29 cellular contexts compared by ENCODE assay signal in genomic region chr1:213020016-213020415, GRCh38.
"Had no signal": no experiment of that assay in that cellular context is flagged by ENCODE, and none has a peak within 500 bp of the region (broad histone marks: within the 10 kb centered on the region; RNA-seq: fewer than 3 reads in every experiment).

No MANE protein-coding gene starts in this region.

- ATAC-seq: stimulated activated effector memory CD8-positive, alpha-beta T cell treated with anti-CD3 and anti-CD28 coated beads, Interleukin-12 subunit alpha, Interleukin-12 subunit beta, amount 100 ng/mL, for 72 hours; stimulated activated memory B cell treated with anti-CD40 and anti-IgM and Interleukin-4, amounts not matched to agents 10 μg/mL and 1 μg/mL and 100 μg/mL, for 72 hours; stimulated activated naive B cell treated with anti-CD40 and anti-IgM and Interleukin-4, amounts not matched to agents 10 μg/mL and 1 μg/mL and 100 μg/mL, for 72 hours; stimulated activated naive CD8-positive, alpha-beta T cell treated with anti-CD3 and anti-CD28 coated beads, Interleukin-15, amount 100 ng/mL, for 72 hours; stimulated activated naive CD8-positive, alpha-beta T cell treated with anti-CD3 and anti-CD28 coated beads, Interleukin-15, Interleukin-2, amounts not matched to agents 100 U/mL and 50 U/mL, for 24 hours; upper lobe of right lung had no signal

- H3K27ac Mint-ChIP-seq: stimulated activated effector memory CD8-positive, alpha-beta T cell treated with anti-CD3 and anti-CD28 coated beads, Interleukin-12 subunit alpha, Interleukin-12 subunit beta, amount 100 ng/mL, for 72 hours; stimulated activated memory B cell treated with anti-CD40 and anti-IgM and Interleukin-4, amounts not matched to agents 10 μg/mL and 1 μg/mL and 100 μg/mL, for 72 hours; stimulated activated naive B cell treated with anti-CD40 and anti-IgM and Interleukin-4, amounts not matched to agents 10 μg/mL and 1 μg/mL and 100 μg/mL, for 72 hours; stimulated activated naive CD8-positive, alpha-beta T cell treated with anti-CD3 and anti-CD28 coated beads, Interleukin-15, amount 100 ng/mL, for 72 hours; stimulated activated naive CD8-positive, alpha-beta T cell treated with anti-CD3 and anti-CD28 coated beads, Interleukin-15, Interleukin-2, amounts not matched to agents 100 ng/mL and 50 ng/mL, for 24 hours; type B pancreatic cell had no signal

- H3K27ac ChIP-seq: stomach, suprapubic skin, testis, thoracic aorta, thyroid gland, tibial artery, tibial nerve, transverse colon, upper lobe of left lung, upper lobe of right lung, uterus, vagina had no signal

- H3K4me1 ChIP-seq: suprapubic skin, testis, upper lobe of right lung, uterus had no signal

- H3K36me3 ChIP-seq: stomach, suprapubic skin, thoracic aorta, thyroid gland, tibial artery, tibial nerve, transverse colon, upper lobe of left lung, upper lobe of right lung, uterus, vagina had no signal

- H3K4me3 Mint-ChIP-seq: stimulated activated effector memory CD8-positive, alpha-beta T cell treated with anti-CD3 and anti-CD28 coated beads, Interleukin-12 subunit alpha, Interleukin-12 subunit beta, amount 100 ng/mL, for 72 hours; stimulated activated memory B cell treated with anti-CD40 and anti-IgM and Interleukin-4, amounts not matched to agents 10 μg/mL and 1 μg/mL and 100 μg/mL, for 72 hours; stimulated activated naive B cell treated with anti-CD40 and anti-IgM and Interleukin-4, amounts not matched to agents 10 μg/mL and 1 μg/mL and 100 μg/mL, for 72 hours; stimulated activated naive CD8-positive, alpha-beta T cell treated with anti-CD3 and anti-CD28 coated beads, Interleukin-15, amount 100 ng/mL, for 72 hours; stimulated activated naive CD8-positive, alpha-beta T cell treated with anti-CD3 and anti-CD28 coated beads, Interleukin-15, Interleukin-2, amounts not matched to agents 100 ng/mL and 50 ng/mL, for 24 hours; type B pancreatic cell had no signal

- H3K27me3 ChIP-seq: stomach, testis, thyroid gland, tibial artery, transverse colon, upper lobe of left lung, upper lobe of right lung, uterus, vagina had no signal

- H3K36me3 Mint-ChIP-seq: stimulated activated memory B cell treated with anti-CD40 and anti-IgM and Interleukin-4, amounts not matched to agents 10 μg/mL and 1 μg/mL and 100 μg/mL, for 72 hours; type B pancreatic cell had no signal

- FAIRE-seq: urothelium cell line had no signal

- DNase-seq: stimulated activated CD4-positive, alpha-beta T cell treated with anti-CD3 and anti-CD28 coated beads, Interleukin-2, amount 100 ng/mL, for 48 hours; stimulated activated CD4-positive, alpha-beta T cell treated with anti-CD3 and anti-CD28 coated beads, Interleukin-4, amount 100 ng/mL, for 1 hour; stimulated activated CD4-positive, alpha-beta T cell treated with anti-CD3 and anti-CD28 coated beads, Interleukin-4, amount 100 ng/mL, for 24 hours; stimulated activated CD4-positive, alpha-beta T cell treated with anti-CD3 and anti-CD28 coated beads, Interleukin-4, amount 100 ng/mL, for 4 hours; stimulated activated CD8-positive, alpha-beta memory T cell treated with anti-CD3 and anti-CD28 coated beads, Interleukin-4, amount 100 ng/mL, for 48 hours; stimulated activated naive B cell treated with anti-CD40 and anti-IgM and Interleukin-4, amounts not matched to agents 10 μg/mL and 1 μg/mL and 100 μg/mL, for 72 hours; stimulated activated naive CD4-positive, alpha-beta T cell; stimulated activated naive CD4-positive, alpha-beta T cell treated with Interleukin-2 at 50 U/mL for 16 hours; stimulated activated naive CD8-positive, alpha-beta T cell treated with anti-CD3 and anti-CD28 coated beads, Interleukin-15, amount 100 ng/mL, for 72 hours; stimulated activated naive CD8-positive, alpha-beta T cell treated with anti-CD3 and anti-CD28 coated beads, Interleukin-15, Interleukin-2, amounts not matched to agents 100 U/mL and 50 U/mL, for 24 hours; stomach; substantia nigra; testis; thyroid gland; tibial artery; transverse colon; trophoblast cell; upper lobe of left lung; upper lobe of right lung; uterus had no signal

- H3K4me3 ChIP-seq: stomach, suprapubic skin, testis, thoracic aorta, thyroid gland, tibial artery, tibial nerve, transverse colon, upper lobe of left lung, upper lobe of right lung, uterus, vagina had no signal

- H3K9me3 ChIP-seq: stomach, suprapubic skin, testis, thoracic aorta, thyroid gland, tibial artery, transverse colon, upper lobe of left lung, upper lobe of right lung, uterus, vagina had no signal

- H3K4me1 Mint-ChIP-seq: stimulated activated effector memory CD8-positive, alpha-beta T cell treated with anti-CD3 and anti-CD28 coated beads, Interleukin-12 subunit alpha, Interleukin-12 subunit beta, amount 100 ng/mL, for 72 hours; stimulated activated memory B cell treated with anti-CD40 and anti-IgM and Interleukin-4, amounts not matched to agents 10 μg/mL and 1 μg/mL and 100 μg/mL, for 72 hours; stimulated activated naive CD8-positive, alpha-beta T cell treated with anti-CD3 and anti-CD28 coated beads, Interleukin-15, amount 100 ng/mL, for 72 hours had no signal

- H3K9me3 Mint-ChIP-seq: stimulated activated effector memory CD8-positive, alpha-beta T cell treated with anti-CD3 and anti-CD28 coated beads, Interleukin-12 subunit alpha, Interleukin-12 subunit beta, amount 100 ng/mL, for 72 hours; stimulated activated naive CD8-positive, alpha-beta T cell treated with anti-CD3 and anti-CD28 coated beads, Interleukin-15, amount 100 ng/mL, for 72 hours; stimulated activated naive CD8-positive, alpha-beta T cell treated with anti-CD3 and anti-CD28 coated beads, Interleukin-15, Interleukin-2, amounts not matched to agents 100 ng/mL and 50 ng/mL, for 24 hours; type B pancreatic cell had no signal
